In genomic region chr17:74736423-74737298, GRCh38 we compare ENCODE assay signal across 8 cellular contexts. TPM values are rescaled to one million over a fixed set of nuclear protein-coding genes. Genes with fewer than 3 reads are reported as not detected.
A peak's percentile ranks its signal among the peaks of the same experiment; 100 is the strongest.
DNase-seq lines count a peak whose midpoint lies in the region; ATAC-seq and TF ChIP-seq lines count a peak whose summit lies in the region.

Gene RAB37, plus strand, starts transcription at chr17:74737256. Its CDS starts 17 bp downstream, at chr17:74737273.

- H3K4me3 Mint-ChIP-seq in dendritic cell treated with granulocyte-macrophage colony-stimulating factor and Interleukin-4, amounts not matched to agents 40 ng/mL and 50 ng/mL, for 4 days: peak within 1 kb of the TSS; percentile 65

- ATAC-seq in HG02885 (IDR thresholded peaks at IDR 0.05; ENCODE audit: poor library complexity, unreplicated experiment) (peak; percentile 38), mucosa of descending colon (peak; percentile 63), GM21367 (IDR thresholded peaks at IDR 0.05; ENCODE audit: unreplicated experiment) (no peak)

- WGBS in urinary bladder: 1% methylated on average over 70 of the region's 70 CpGs

- H3K9me3 Mint-ChIP-seq in dendritic cell treated with granulocyte-macrophage colony-stimulating factor and Interleukin-4, amounts not matched to agents 40 ng/mL and 50 ng/mL, for 4 days: no peaks in the 10 kb centered on the region

- DNase-seq in DMS53 (lab: John Stamatoyannopoulos, UW): peak; percentile 80
- peak; percentile 87 for DNase-seq in SKM-1 treated with dmso at 0.1 percent for 144 hours (lab: John Stamatoyannopoulos, UW; ENCODE audit: unreplicated experiment)
- DNase-seq in mucosa of descending colon: peak in 2 of 3 donors; percentile 65 to 81
- DNase-seq in DMS79 (lab: John Stamatoyannopoulos, UW): no peak

- H3K36me3 ChIP-seq in mucosa of descending colon (ENCODE audit: low read depth) (no peaks in the 10 kb centered on the region), urinary bladder (ENCODE audit: insufficient read depth) (no peaks in the 10 kb centered on the region)

- no peak within 1 kb of the TSS for H3K4me3 ChIP-seq in mucosa of descending colon
- peak within 1 kb of the TSS; percentile 46 for H3K4me3 ChIP-seq in urinary bladder (ENCODE audit: low read depth, low read length)

- no peaks in the 10 kb centered on the region for H3K36me3 Mint-ChIP-seq in dendritic cell treated with granulocyte-macrophage colony-stimulating factor and Interleukin-4, amounts not matched to agents 40 ng/mL and 50 ng/mL, for 4 days (ENCODE audit: low read depth)

- intact Hi-C loops in dendritic cell treated with granulocyte-macrophage colony-stimulating factor and Interleukin-4, amounts not matched to agents 40 ng/mL and 50 ng/mL, for 4 days (cut with micrococcal nuclease): loop anchor here (1.0 kb wide), 1 partner anchor 79 kb away; no protein-coding TSS in a partner anchor
- intact Hi-C loops in mucosa of descending colon (cut with DNase I, micrococcal nuclease): no loop called here

- H3K27me3 Mint-ChIP-seq in dendritic cell treated with granulocyte-macrophage colony-stimulating factor and Interleukin-4, amounts not matched to agents 40 ng/mL and 50 ng/mL, for 4 days: peaks cover 31% of the 10 kb centered on the region

- TF ChIP-seq CTCF in mucosa of descending colon (IDR thresholded peaks at IDR 0.05): peak; percentile 28

- peak within 1 kb of the TSS; percentile 62 for H3K27ac ChIP-seq in urinary bladder (ENCODE audit: low read depth)

- no peak within 1 kb of the TSS for H3K27ac Mint-ChIP-seq in dendritic cell treated with granulocyte-macrophage colony-stimulating factor and Interleukin-4, amounts not matched to agents 40 ng/mL and 50 ng/mL, for 4 days

- peaks cover 55% of the 10 kb centered on the region for H3K4me1 Mint-ChIP-seq in dendritic cell treated with granulocyte-macrophage colony-stimulating factor and Interleukin-4, amounts not matched to agents 40 ng/mL and 50 ng/mL, for 4 days (ENCODE audit: low read depth)

- H3K4me1 ChIP-seq in mucosa of descending colon (ENCODE audit: low read depth): peaks cover 27% of the 10 kb centered on the region
- no peaks in the 10 kb centered on the region for H3K4me1 ChIP-seq in urinary bladder (ENCODE audit: insufficient read depth)

- H3K9me3 ChIP-seq in mucosa of descending colon: no peaks in the 10 kb centered on the region

RNA-seq across cellular contexts. Expression of gene RAB37, which starts in this region (rescaled TPM):
- total RNA-seq in mucosa of descending colon (1 to 10 TPM; 4.3 to 9.8 (median 9.0) TPM), urinary bladder (3.2 TPM)
- 6.7 TPM for polyA plus RNA-seq in urinary bladder
